In the genomic region with DNA sequence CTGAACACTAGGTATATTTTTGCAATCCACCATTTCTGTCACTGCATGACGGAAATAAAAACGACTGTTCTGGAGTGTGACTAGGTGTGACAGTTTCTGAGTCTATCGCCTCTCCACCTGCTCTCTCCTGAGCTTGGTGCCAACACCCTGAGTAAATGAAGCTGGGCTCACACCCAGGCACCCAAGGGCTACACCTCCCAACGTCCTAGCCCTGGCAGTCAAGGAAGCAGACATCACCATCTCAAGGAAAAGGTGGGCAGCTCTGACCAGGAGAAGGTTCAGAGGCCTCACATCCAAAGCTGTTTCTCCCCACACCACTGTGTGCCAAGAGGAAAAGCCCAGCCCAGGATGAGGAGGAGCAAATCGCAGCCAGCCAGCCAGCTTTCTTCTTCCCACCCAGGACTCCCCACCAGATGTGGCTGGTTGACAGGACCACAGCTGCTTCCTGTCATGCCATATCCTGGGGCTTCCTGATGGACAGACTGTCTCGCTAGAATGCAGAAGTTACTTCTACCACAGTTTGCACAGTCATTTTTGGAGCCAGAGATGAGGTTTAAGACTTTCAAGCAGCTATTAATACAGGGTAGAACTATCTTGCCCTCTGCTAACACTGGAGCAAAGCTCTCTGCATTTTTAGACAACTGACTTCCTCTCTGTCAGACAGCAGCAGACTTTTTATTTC, we compare ENCODE assay signal across 8 cellular contexts. TPM values are rescaled to one million over a fixed set of nuclear protein-coding genes. Genes with fewer than 3 reads are reported as not detected.
A peak's percentile ranks its signal among the peaks of the same experiment; 100 is the strongest.
DNase-seq lines count a peak whose midpoint lies in the region; ATAC-seq, FAIRE-seq and TF ChIP-seq lines count a peak whose summit lies in the region.

No MANE protein-coding gene starts in this region.

- peak overlapping the region; percentile 95 for H3K4me3 Mint-ChIP-seq in activated CD8-positive, alpha-beta T cell treated with anti-CD3 and anti-CD28 coated beads for 36 hours

- peaks cover 63% of the 10 kb centered on the region for H3K4me1 Mint-ChIP-seq in activated CD8-positive, alpha-beta T cell treated with anti-CD3 and anti-CD28 coated beads for 36 hours (ENCODE audit: low read depth)

- POLR2A ChIA-PET in activated CD8-positive, alpha-beta T cell treated with anti-CD3 and anti-CD28 coated beads for 36 hours (lab: Charles Lee) = interaction anchor here (0.7 to 2.9 kb wide), 21 partner anchors 8 to 253 kb away, joined by 3 to 18 read pairs (median 4); partner anchors contain the start of genes COX5A, CPLX3, FAM219B and MPI

- H3K27me3 Mint-ChIP-seq in activated CD8-positive, alpha-beta T cell treated with anti-CD3 and anti-CD28 coated beads for 36 hours = no peaks in the 10 kb centered on the region

- H3K36me3 Mint-ChIP-seq in activated CD8-positive, alpha-beta T cell treated with anti-CD3 and anti-CD28 coated beads for 36 hours (ENCODE audit: low read depth) = peaks cover 33% of the 10 kb centered on the region

- intact Hi-C loops in activated CD8-positive, alpha-beta T cell treated with anti-CD3 and anti-CD28 coated beads for 36 hours (cut with micrococcal nuclease) = no loop called here
- intact Hi-C loops in cardiac septum (cut with DNase I) = no loop called here

- no peaks in the 10 kb centered on the region for H3K36me3 ChIP-seq in small intestine (ENCODE audit: control insufficient read depth in 2 of 2, insufficient read depth in 2 of 2, low read length in 2 of 2)

- DNase-seq in Ammon's horn (ENCODE audit: low spot score) (peak; percentile 76), cardiac septum (ENCODE audit: low spot score) (peak; percentile 81), small intestine (peak; percentile 89), DMS53 treated with DMSO at 0.1 percent for 48 hours (lab: John Stamatoyannopoulos, UW; ENCODE audit: unreplicated experiment) (no peak), NCI-H2081 (lab: John Stamatoyannopoulos, UW) (no peak)
- DNase-seq in activated CD8-positive, alpha-beta T cell treated with anti-CD3 and anti-CD28 coated beads for 36 hours = peak; percentile 62

- H3K9me3 ChIP-seq in small intestine (ENCODE audit: control insufficient read depth, low read depth) = no peaks in the 10 kb centered on the region

- CTCF ChIA-PET in activated CD8-positive, alpha-beta T cell treated with anti-CD3 and anti-CD28 coated beads for 36 hours (lab: Charles Lee) = interaction anchor here (0.7 to 4.9 kb wide), 16 partner anchors 12 to 238 kb away, joined by 3 to 37 read pairs (median 4); partner anchors contain the start of gene FAM219B

- peak; percentile 41 for ATAC-seq in GM19025 (IDR thresholded peaks at IDR 0.05; ENCODE audit: low read depth, unreplicated experiment)
- ATAC-seq in HG03460 (IDR thresholded peaks at IDR 0.05; ENCODE audit: unreplicated experiment) = peak; percentile 47
- peak; percentile 35 for ATAC-seq in activated CD8-positive, alpha-beta T cell treated with anti-CD3 and anti-CD28 coated beads for 36 hours

- H3K4me3 ChIP-seq in small intestine (ENCODE audit: low read depth in 1 of 2, low read length in 2 of 2) = no peak overlapping the region

- WGBS in small intestine, 3 donors = 3 to 18% (median 5%) methylated on average over 6 of the region's 6 CpGs

- peak overlapping the region; percentile 89 for H3K27ac Mint-ChIP-seq in activated CD8-positive, alpha-beta T cell treated with anti-CD3 and anti-CD28 coated beads for 36 hours

- peak overlapping the region; percentile 84 to 89 for H3K27ac ChIP-seq in small intestine (ENCODE audit: low read depth in 1 of 2, low read length in 1 of 2)

- no peak for TF ChIP-seq CTCF in activated CD8-positive, alpha-beta T cell treated with anti-CD3 and anti-CD28 coated beads for 36 hours (IDR thresholded peaks at IDR 0.05)

- no peaks in the 10 kb centered on the region for H3K9me3 Mint-ChIP-seq in activated CD8-positive, alpha-beta T cell treated with anti-CD3 and anti-CD28 coated beads for 36 hours

- FAIRE-seq in small intestine (lab: Jason Lieb, UNC) = no peak

- H3K4me1 ChIP-seq in small intestine (ENCODE audit: control insufficient read depth in 2 of 2, insufficient read depth in 1 of 2, low read depth in 1 of 2, low read length in 1 of 2) = peaks cover 14 to 17% of the 10 kb centered on the region in 2 donors

- no peaks in the 10 kb centered on the region for H3K27me3 ChIP-seq in small intestine (ENCODE audit: control insufficient read depth in 2 of 2, insufficient read depth in 2 of 2, low read length in 2 of 2)

RNA-seq across cellular contexts. Expression of gene SCAMP2, which starts 3.3 kb away (rescaled TPM):
- total RNA-seq in activated CD8-positive, alpha-beta T cell treated with anti-CD3 and anti-CD28 coated beads for 36 hours = 10 to 100 TPM; 57.8 to 58.9 TPM
- 33.3 TPM for total RNA-seq in cardiac septum
- 10 to 100 TPM; 52.3 to 92.3 (median 59.2) TPM for polyA plus RNA-seq in small intestine

RNA-seq across cellular contexts. Expression of gene MPI, which starts 20.0 kb away (rescaled TPM):
- 10 to 100 TPM; 67.1 to 74.3 TPM for total RNA-seq in activated CD8-positive, alpha-beta T cell treated with anti-CD3 and anti-CD28 coated beads for 36 hours
- total RNA-seq in cardiac septum = 44.5 TPM
- 10 to 100 TPM; 41.1 to 88.3 (median 60.5) TPM for polyA plus RNA-seq in small intestine

RNA-seq across cellular contexts. Expression of gene ULK3, which starts 26.9 kb away (rescaled TPM):
- 10 to 100 TPM; 45.9 to 49.3 TPM for total RNA-seq in activated CD8-positive, alpha-beta T cell treated with anti-CD3 and anti-CD28 coated beads for 36 hours
- total RNA-seq in cardiac septum = 25.6 TPM
- polyA plus RNA-seq in small intestine = 100 to 1,000 TPM in 1 of 3 donors, 10 to 100 TPM in 2; 38.2 to 111 (median 71.1) TPM

RNA-seq across cellular contexts. Expression of gene FAM219B, which starts 36.8 kb away (rescaled TPM):
- total RNA-seq in activated CD8-positive, alpha-beta T cell treated with anti-CD3 and anti-CD28 coated beads for 36 hours = 10 to 100 TPM; 36.5 to 44.7 TPM
- 62.5 TPM for total RNA-seq in cardiac septum
- polyA plus RNA-seq in small intestine = 10 to 100 TPM; 12.7 to 25.9 (median 17.3) TPM

RNA-seq across cellular contexts. Expression of gene CPLX3, which starts 43.4 kb away (rescaled TPM):
- under 1 TPM in 1 of 2 experiments, not detected in 1; 0.11 TPM for total RNA-seq in activated CD8-positive, alpha-beta T cell treated with anti-CD3 and anti-CD28 coated beads for 36 hours
- 0.67 TPM for total RNA-seq in cardiac septum
- 1 to 10 TPM in 1 of 3 donors, not detected in 2; 1.1 TPM for polyA plus RNA-seq in small intestine

Comparison
In these comparisons a context has a peak if more than half of its experiments do, and no peak if none do; other contexts are left out.
1. DNase-seq: peak in Ammon's horn (single experiment), activated CD8-positive, alpha-beta T cell treated with anti-CD3 and anti-CD28 coated beads for 36 hours (single experiment), cardiac septum (single experiment) and small intestine (single experiment); none in DMS53 treated with DMSO at 0.1 percent for 48 hours (single experiment) and NCI-H2081 (0 of 2).
2. Peak in every context shown above with its lines, with median percentiles within 50 percentile points of each other: ATAC-seq.